Comparison of ENCODE assay signal across 28 cellular contexts in the genomic region with DNA sequence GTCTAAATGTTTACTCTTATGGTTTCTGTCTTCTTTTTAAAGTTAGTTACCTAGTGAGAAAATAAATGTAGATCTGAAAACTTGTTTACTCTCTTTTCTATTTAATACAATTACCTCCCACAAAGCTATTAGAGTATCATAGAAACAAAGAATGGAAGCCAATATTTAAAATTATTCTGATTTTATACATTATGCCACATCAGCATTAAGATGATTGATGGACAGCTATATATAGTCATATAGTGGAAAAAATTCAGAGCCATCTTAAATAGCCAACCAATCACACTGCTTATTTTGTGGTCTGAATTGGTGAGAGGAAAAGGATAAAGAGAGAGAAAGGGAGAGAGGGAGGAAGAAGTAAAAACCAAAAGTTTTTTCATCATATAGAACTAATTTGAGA.
"Had no signal": no experiment of that assay in that cellular context is flagged by ENCODE, and none has a peak within 500 bp of the region (broad histone marks: within the 10 kb centered on the region; RNA-seq: fewer than 3 reads in every experiment).

No MANE protein-coding gene starts in this region.

- H3K27me3 ChIP-seq: neural progenitor cell, ovary, spleen, suprapubic skin, testis, tibial artery, transverse colon, upper lobe of right lung, uterus had no signal

- H3K4me3 ChIP-seq: neural progenitor cell, ovary, psoas muscle, skin epidermis, smooth muscle cell, spleen, suprapubic skin, testis, tibial artery, transverse colon, upper lobe of right lung, uterus had no signal

- H2AFZ ChIP-seq: neural progenitor cell, parathyroid adenoma had no signal

- H3K9ac ChIP-seq: neural progenitor cell, parathyroid adenoma had no signal

- H3K4me1 ChIP-seq: neural progenitor cell, parathyroid adenoma, psoas muscle, spleen, suprapubic skin, testis, tibial artery, transverse colon, upper lobe of right lung, uterus had no signal

- H3K27ac ChIP-seq: neural progenitor cell, ovary, parathyroid adenoma, psoas muscle, skin epidermis, spleen, suprapubic skin, testis, tibial artery, transverse colon, upper lobe of right lung, uterus had no signal

- DNase-seq: natural killer cell; occipital lobe; ovary; posterior cingulate gyrus; psoas muscle; right cardiac atrium; spleen; stimulated activated CD4-positive, alpha-beta T cell treated with anti-CD3 and anti-CD28 coated beads, Interleukin-12 subunit alpha, Interleukin-12 subunit beta, amount 100 ng/mL, for 4 hours; stimulated activated CD4-positive, alpha-beta T cell treated with anti-CD3 and anti-CD28 coated beads, Interleukin-1b, Interleukin-23, amount 100 ng/mL, for 48 hours; stimulated activated CD4-positive, alpha-beta T cell treated with anti-CD3 and anti-CD28 coated beads, Interleukin-4, amount 100 ng/mL, for 1 hour; stimulated activated CD4-positive, alpha-beta T cell treated with anti-CD3 and anti-CD28 coated beads, Interleukin-4, amount 100 ng/mL, for 4 hours; stimulated activated CD8-positive, alpha-beta memory T cell treated with anti-CD3 and anti-CD28 coated beads, Interleukin-4, amount 100 ng/mL, for 48 hours; stimulated activated naive CD4-positive, alpha-beta T cell; stimulated activated naive CD8-positive, alpha-beta T cell treated with anti-CD3 and anti-CD28 coated beads, Interleukin-15, amount 100 ng/mL, for 72 hours; stimulated activated naive CD8-positive, alpha-beta T cell treated with anti-CD3 and anti-CD28 coated beads, Interleukin-15, Interleukin-2, amounts not matched to agents 100 U/mL and 50 U/mL, for 24 hours; substantia nigra; testis; tibial artery; transverse colon; upper lobe of right lung; uterus had no signal

- ATAC-seq: natural killer cell; psoas muscle; right cardiac atrium; sciatic nerve; stimulated activated memory B cell treated with anti-CD40 and anti-IgM and Interleukin-4, amounts not matched to agents 10 μg/mL and 1 μg/mL and 100 μg/mL, for 72 hours; stimulated activated naive CD8-positive, alpha-beta T cell treated with anti-CD3 and anti-CD28 coated beads, Interleukin-15, amount 100 ng/mL, for 72 hours; stimulated activated naive CD8-positive, alpha-beta T cell treated with anti-CD3 and anti-CD28 coated beads, Interleukin-15, Interleukin-2, amounts not matched to agents 100 U/mL and 50 U/mL, for 24 hours; upper lobe of right lung had no signal

- H3K9me3 ChIP-seq: ovary, psoas muscle, spleen, suprapubic skin, testis, tibial artery, transverse colon, upper lobe of right lung, uterus had no signal

- H3K4me2 ChIP-seq: neural progenitor cell, smooth muscle cell had no signal

- H3K79me2 ChIP-seq: parathyroid adenoma had no signal

- H3K36me3 ChIP-seq: neural progenitor cell, ovary, spleen, suprapubic skin, tibial artery, transverse colon, upper lobe of right lung, uterus had no signal
